ENCODE assay signal across 21 cellular contexts in the genomic region with DNA sequence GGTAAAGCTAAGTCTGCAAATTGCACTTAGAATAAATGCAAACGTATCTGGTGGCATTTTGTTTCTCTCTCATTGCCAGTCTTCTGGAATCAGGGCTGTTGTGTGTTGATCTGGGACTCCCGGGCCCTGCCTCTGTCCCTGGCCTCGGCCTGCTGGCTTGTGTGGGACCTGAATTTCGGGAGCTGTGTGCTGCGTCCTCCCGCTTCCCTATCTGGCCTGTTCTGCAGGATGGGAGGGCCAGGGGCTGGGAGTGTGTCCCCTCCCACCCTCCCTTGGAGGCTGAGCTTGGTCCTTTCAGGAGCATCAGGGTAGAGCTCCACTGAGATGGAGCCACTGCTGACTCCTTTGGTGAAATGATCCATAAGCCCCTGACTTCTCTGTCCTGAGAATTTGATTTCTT.
A peak's percentile ranks its signal among the peaks of the same experiment; 100 is the strongest.
DNase-seq lines count a peak whose midpoint lies in the region; ATAC-seq and TF ChIP-seq lines count a peak whose summit lies in the region.
"Had no signal": no experiment of that assay in that cellular context is flagged by ENCODE, and none has a peak within 500 bp of the region (broad histone marks: within the 10 kb centered on the region; RNA-seq: fewer than 3 reads in every experiment).

No MANE protein-coding gene starts in this region.

- no peaks in the 10 kb centered on the region for H3K9me3 Mint-ChIP-seq in nephron progenitor cell

- ATAC-seq in Right ventricle myocardium inferior (no peak), thoracic aorta (ENCODE audit: insufficient number of reproducible peaks, low FRiP score, low read depth) (no peak), HG02623 (IDR thresholded peaks at IDR 0.05; ENCODE audit: unreplicated experiment) (no peak)

- peak overlapping the region; percentile 19 for H3K4me3 ChIP-seq in left ventricle myocardium inferior
- no peak overlapping the region for H3K4me3 ChIP-seq in thoracic aorta
- no peak overlapping the region for H3K4me3 ChIP-seq in PC-9

- TF ChIP-seq CTCF in left ventricle myocardium inferior (IDR thresholded peaks at IDR 0.05; ENCODE audit: borderline replicate concordance) (no peak), nephron progenitor cell (IDR thresholded peaks at IDR 0.05) (no peak), thoracic aorta (IDR thresholded peaks at IDR 0.05) (no peak), PC-9 (conservative IDR thresholded peaks at IDR 0.05) (no peak)

- no peak overlapping the region for H2AFZ ChIP-seq in PC-9

- POLR2A ChIA-PET in PC-9 (lab: Charles Lee; ENCODE audit: unreplicated experiment) = interaction anchor here (0.6 kb wide), 1 partner anchor 1044 kb away, joined by 3 read pairs; no protein-coding TSS in a partner anchor

- H3K27ac ChIP-seq in left ventricle myocardium inferior (replicated peaks) (peak overlapping the region; percentile 80), thoracic aorta (peak overlapping the region; percentile 48 to 63), PC-9 (no peak overlapping the region)
- H3K27ac ChIP-seq: KMS-11 had no signal

- H3F3A ChIP-seq in PC-9 (ENCODE audit: insufficient read depth, low read depth) = no peaks in the 10 kb centered on the region

- no peaks in the 10 kb centered on the region for H3K36me3 ChIP-seq in left ventricle myocardium inferior
- no peaks in the 10 kb centered on the region for H3K36me3 ChIP-seq in thoracic aorta
- H3K36me3 ChIP-seq in PC-9 (ENCODE audit: low read depth) = no peaks in the 10 kb centered on the region

- no peak overlapping the region for H3K4me2 ChIP-seq in PC-9
- H3K4me2 ChIP-seq: KMS-11 had no signal

- H3K27me3 Mint-ChIP-seq in nephron progenitor cell (ENCODE audit: low read depth, poor library complexity) = peaks cover 24% of the 10 kb centered on the region

- no TSS peak for BruUV-seq in PC-9 (replicated peaks; lab: Mats Ljungman, UMichigan)

- H3K4me1 ChIP-seq in left ventricle myocardium inferior = peaks cover 52% of the 10 kb centered on the region
- peaks cover 34 to 39% of the 10 kb centered on the region in 2 donors for H3K4me1 ChIP-seq in thoracic aorta (ENCODE audit: control insufficient read depth in 1 of 2, low read depth in 2 of 2)
- no peaks in the 10 kb centered on the region for H3K4me1 ChIP-seq in PC-9 (replicated peaks; ENCODE audit: insufficient read depth)

- no peaks in the 10 kb centered on the region for H3K79me2 ChIP-seq in PC-9 (ENCODE audit: low read depth)

- no peaks in the 10 kb centered on the region for H3K36me3 Mint-ChIP-seq in nephron progenitor cell (ENCODE audit: low read depth)
- H3K36me3 Mint-ChIP-seq: CD4-positive, CD25-positive, alpha-beta regulatory T cell had no signal

- H3K4me3 Mint-ChIP-seq in nephron progenitor cell = no peak overlapping the region
- H3K4me3 Mint-ChIP-seq: B cell; CD4-positive, CD25-positive, alpha-beta regulatory T cell had no signal

- H3K9me2 ChIP-seq in PC-9 (ENCODE audit: insufficient read depth) = no peaks in the 10 kb centered on the region

- no peaks in the 10 kb centered on the region for H4K20me1 ChIP-seq in PC-9 (ENCODE audit: insufficient read depth)

- DNase-seq in cardiac septum (ENCODE audit: low spot score) (peak; percentile 39), Right ventricle myocardium inferior (ENCODE audit: missing footprints) (no peak), left ventricle myocardium inferior (no peak), nephron progenitor cell (no peak), thoracic aorta (ENCODE audit: low spot score) (no peak), superior temporal gyrus (ENCODE audit: extremely low spot score) (no peak), PC-9 (no peak)
- DNase-seq: CD4-positive, CD25-positive, alpha-beta regulatory T cell; COR-L47; DMS79; IMR-90; NCI-H1092 treated with DMSO at 0.1 percent for 48 hours; NCI-H146; NCI-H2029; NCI-H226; NCI-H510A treated with DMSO at 0.1 percent for 48 hours; NCI-H82; SHP77 treated with DMSO at 0.1 percent for 48 hours had no signal

- H3K9me3 ChIP-seq in left ventricle myocardium inferior (replicated peaks) (no peaks in the 10 kb centered on the region), thoracic aorta (no peaks in the 10 kb centered on the region), PC-9 (ENCODE audit: insufficient read depth, low read depth) (no peaks in the 10 kb centered on the region)

- no peaks in the 10 kb centered on the region for H3K27me3 ChIP-seq in left ventricle myocardium inferior (ENCODE audit: low read depth)
- no peaks in the 10 kb centered on the region for H3K27me3 ChIP-seq in thoracic aorta (replicated peaks; ENCODE audit: insufficient read depth)
- H3K27me3 ChIP-seq in PC-9 (ENCODE audit: insufficient read depth, low read depth) = peaks cover 22% of the 10 kb centered on the region; the same call in 1 of the 2 replicates

- H3K27ac Mint-ChIP-seq in nephron progenitor cell = peak overlapping the region; percentile 91
- H3K27ac Mint-ChIP-seq: B cell; CD4-positive, CD25-positive, alpha-beta regulatory T cell had no signal

- intact Hi-C loops in cardiac septum (cut with DNase I) = loop anchor here (5.0 kb wide), 1 partner anchor 116 kb away; no protein-coding TSS in a partner anchor
- intact Hi-C loops in Right ventricle myocardium inferior (cut with DNase I) = loop anchor here (1.0 to 5.0 kb wide), 3 partner anchors 59 to 175 kb away; partner anchors contain the start of gene ACKR3
- intact Hi-C loops in left ventricle myocardium inferior (cut with micrococcal nuclease) = no loop called here
- intact Hi-C loops in PC-9 (cut with micrococcal nuclease; ENCODE audit: unreplicated experiment) = no loop called here

- CTCF ChIA-PET in PC-9 (lab: Charles Lee) = no interaction called here

- H3K4me1 Mint-ChIP-seq in nephron progenitor cell = peaks cover 91% of the 10 kb centered on the region
- H3K4me1 Mint-ChIP-seq: B cell; CD4-positive, CD25-positive, alpha-beta regulatory T cell had no signal

Comparison
In these comparisons a context has a peak if more than half of its experiments do, and no peak if none do; other contexts are left out.
1. intact Hi-C loops: an anchor here in cardiac septum (5.0 kb wide) and Right ventricle myocardium inferior (1.0 to 5.0 kb wide); none called in left ventricle myocardium inferior and PC-9.